2 cellular contexts compared by ENCODE assay signal in genomic region chrX:20217906-20218305, GRCh38.
A peak's percentile ranks its signal among the peaks of the same experiment; 100 is the strongest.
TF ChIP-seq lines count a peak whose summit lies in the region.

No MANE protein-coding gene starts in this region.

TF ChIP-seq in K562, 482 proteins besides CTCF, POLR2A, EP300 and RAD21 (continues in another document):
- TF ChIP-seq SMARCE1 (IDR thresholded peaks at IDR 0.05) (peak; percentile 52; the same call in 1 of the 2 replicates), TAL1 (IDR thresholded peaks at IDR 0.05) (peak; percentile 44; the same call in 1 of the 2 replicates), PBX2 (CRISPR knock-in tag; IDR thresholded peaks at IDR 0.05; ENCODE audit: low read depth) (no peak), PBX2 (tag; conservative IDR thresholded peaks at IDR 0.05; ENCODE audit: low read depth) (no peak), ZNF740 (CRISPR knock-in tag; IDR thresholded peaks at IDR 0.05) (no peak), ZNF740 (tag; IDR thresholded peaks at IDR 0.05) (no peak), ZKSCAN3 (CRISPR knock-in tag; IDR thresholded peaks at IDR 0.05) (no peak), HDAC6 (IDR thresholded peaks at IDR 0.05; ENCODE audit: low read depth, low read length) (no peak), RERE (CRISPR knock-in tag; IDR thresholded peaks at IDR 0.05; ENCODE audit: borderline replicate concordance) (no peak), CREBBP (IDR thresholded peaks at IDR 0.05; ENCODE audit: low read depth, low read length) (no peak), FOSL1 (tag; conservative IDR thresholded peaks at IDR 0.05) (0 out of 2 replicates have a peak, but pooled peaks have one; percentile 2), DPF2 (IDR thresholded peaks at IDR 0.05) (0 out of 2 replicates have a peak, but pooled peaks have one; percentile 42), SETDB1 (IDR thresholded peaks at IDR 0.05; ENCODE audit: low read length) (no peak), HEY1 (CRISPR knock-in tag; IDR thresholded peaks at IDR 0.05; ENCODE audit: borderline replicate concordance) (no peak), ZNF311 (CRISPR knock-in tag; IDR thresholded peaks at IDR 0.05) (no peak), ZNF398 (CRISPR knock-in tag; IDR thresholded peaks at IDR 0.05) (no peak), TCF3 (CRISPR knock-in tag; IDR thresholded peaks at IDR 0.05) (peak; percentile 37), RBM25 (IDR thresholded peaks at IDR 0.05; ENCODE audit: low read depth, low read length, severe bottlenecking) (no peak), TEAD4 (IDR thresholded peaks at IDR 0.05; ENCODE audit: low read length) (peak; percentile 73), TEAD4 (CRISPR knock-in tag; IDR thresholded peaks at IDR 0.05; ENCODE audit: borderline replicate concordance) (no peak), SMARCA5 (IDR thresholded peaks at IDR 0.05) (no peak)

TF ChIP-seq in liver, 16 proteins besides CTCF, POLR2A, EP300 and RAD21:
- TF ChIP-seq REST (IDR thresholded peaks at IDR 0.05) (peak; percentile 79), FOXA1 (IDR thresholded peaks at IDR 0.05) (no peak)
